In genomic region chr19:39966617-39967016, GRCh38 we compare ENCODE assay signal across 14 cellular contexts. TPM values are rescaled to one million over a fixed set of nuclear protein-coding genes. Genes with fewer than 3 reads are reported as not detected.
DNase-seq lines count a peak whose midpoint lies in the region; ATAC-seq lines count a peak whose summit lies in the region.
"Had no signal": no experiment of that assay in that cellular context is flagged by ENCODE, and none has a peak within 500 bp of the region (broad histone marks: within the 10 kb centered on the region; RNA-seq: fewer than 3 reads in every experiment).

No MANE protein-coding gene starts in this region.

- H3K27me3 Mint-ChIP-seq in activated CD4-positive, alpha-beta T cell treated with anti-CD3 and anti-CD28 coated beads for 36 hours, result no peaks in the 10 kb centered on the region
- no peaks in the 10 kb centered on the region for H3K27me3 Mint-ChIP-seq in stimulated activated naive CD8-positive, alpha-beta T cell treated with anti-CD3 and anti-CD28 coated beads, Interleukin-15, amount 100 ng/mL, for 72 hours

- no peak for DNase-seq in activated CD4-positive, alpha-beta T cell treated with anti-CD3 and anti-CD28 coated beads for 36 hours
- DNase-seq in activated CD4-positive, alpha-beta T cell treated with anti-CD3 and anti-CD28 coated beads for 48 hours, result no peak
- peak; percentile 1 for DNase-seq in stimulated activated naive CD8-positive, alpha-beta T cell treated with anti-CD3 and anti-CD28 coated beads, Interleukin-15, Interleukin-2, amounts not matched to agents 100 U/mL and 50 U/mL, for 24 hours
- no peak for DNase-seq in stimulated activated naive CD8-positive, alpha-beta T cell treated with anti-CD3 and anti-CD28 coated beads, Interleukin-15, amount 100 ng/mL, for 72 hours
- DNase-seq in mucosa of gallbladder (ENCODE audit: low spot score), result peak; percentile 51
- DNase-seq in dermis blood vessel endothelial cell, result no peak
- DNase-seq: AML-193, COR-L47, DMS 273 treated with DMSO at 0.1 percent for 48 hours, DMS53, GM23248 had no signal

- H3K4me1 Mint-ChIP-seq in activated CD4-positive, alpha-beta T cell treated with anti-CD3 and anti-CD28 coated beads for 36 hours, result peaks cover 40% of the 10 kb centered on the region
- H3K4me1 Mint-ChIP-seq in stimulated activated naive CD8-positive, alpha-beta T cell treated with anti-CD3 and anti-CD28 coated beads, Interleukin-15, amount 100 ng/mL, for 72 hours, result peaks cover 61% of the 10 kb centered on the region

- peaks cover 5% of the 10 kb centered on the region for H3K9me3 Mint-ChIP-seq in activated CD4-positive, alpha-beta T cell treated with anti-CD3 and anti-CD28 coated beads for 36 hours (ENCODE audit: low read depth)
- no peaks in the 10 kb centered on the region for H3K9me3 Mint-ChIP-seq in stimulated activated naive CD8-positive, alpha-beta T cell treated with anti-CD3 and anti-CD28 coated beads, Interleukin-15, amount 100 ng/mL, for 72 hours
- H3K9me3 Mint-ChIP-seq: CD8-positive, alpha-beta T cell had no signal

- CTCF ChIA-PET in activated CD4-positive, alpha-beta T cell treated with anti-CD3 and anti-CD28 coated beads for 36 hours (lab: Charles Lee), result no interaction called here

- H3K4me3 Mint-ChIP-seq in activated CD4-positive, alpha-beta T cell treated with anti-CD3 and anti-CD28 coated beads for 36 hours, result no peak overlapping the region
- no peak overlapping the region for H3K4me3 Mint-ChIP-seq in stimulated activated naive CD8-positive, alpha-beta T cell treated with anti-CD3 and anti-CD28 coated beads, Interleukin-15, amount 100 ng/mL, for 72 hours
- H3K4me3 Mint-ChIP-seq: CD8-positive, alpha-beta T cell had no signal

- H3K36me3 Mint-ChIP-seq in activated CD4-positive, alpha-beta T cell treated with anti-CD3 and anti-CD28 coated beads for 36 hours (ENCODE audit: low read depth), result peaks cover 21% of the 10 kb centered on the region

- no peak for ATAC-seq in activated CD4-positive, alpha-beta T cell treated with anti-CD3 and anti-CD28 coated beads for 36 hours
- ATAC-seq in stimulated activated naive CD8-positive, alpha-beta T cell treated with anti-CD3 and anti-CD28 coated beads, Interleukin-15, Interleukin-2, amounts not matched to agents 100 U/mL and 50 U/mL, for 24 hours, result no peak
- no peak for ATAC-seq in stimulated activated naive CD8-positive, alpha-beta T cell treated with anti-CD3 and anti-CD28 coated beads, Interleukin-15, amount 100 ng/mL, for 72 hours
- ATAC-seq in GM18520 (IDR thresholded peaks at IDR 0.05; ENCODE audit: unreplicated experiment), result no peak
- ATAC-seq: A549; CD8-positive, alpha-beta T cell had no signal

- intact Hi-C loops in activated CD4-positive, alpha-beta T cell treated with anti-CD3 and anti-CD28 coated beads for 36 hours (cut with DNase I, micrococcal nuclease), result no loop called here

- POLR2A ChIA-PET in activated CD4-positive, alpha-beta T cell treated with anti-CD3 and anti-CD28 coated beads for 36 hours (lab: Charles Lee), result interaction anchor here (0.9 kb wide), 1 partner anchor 382 kb away, joined by 3 read pairs; the partner anchor contains the start of gene PLD3

- H3K27ac Mint-ChIP-seq in activated CD4-positive, alpha-beta T cell treated with anti-CD3 and anti-CD28 coated beads for 36 hours, result peak overlapping the region; percentile 65
- H3K27ac Mint-ChIP-seq in stimulated activated naive CD8-positive, alpha-beta T cell treated with anti-CD3 and anti-CD28 coated beads, Interleukin-15, amount 100 ng/mL, for 72 hours, result peak overlapping the region in 1 of 2 donors; percentile 28
- H3K27ac Mint-ChIP-seq: CD8-positive, alpha-beta T cell had no signal

RNA-seq across cellular contexts. Expression of gene PSMC4, which starts 4.3 kb away (rescaled TPM):
- 100 to 1,000 TPM; 114 to 140 TPM for total RNA-seq in activated CD4-positive, alpha-beta T cell treated with anti-CD3 and anti-CD28 coated beads for 36 hours
- total RNA-seq in mucosa of gallbladder (91.1 TPM), dermis blood vessel endothelial cell (95.3 and 145 TPM in 2 replicates)

RNA-seq across cellular contexts. Expression of gene ZNF546, which starts 30.2 kb away (rescaled TPM):
- 1 to 10 TPM; 6.3 to 6.9 TPM for total RNA-seq in activated CD4-positive, alpha-beta T cell treated with anti-CD3 and anti-CD28 coated beads for 36 hours
- total RNA-seq in mucosa of gallbladder (7.0 TPM), dermis blood vessel endothelial cell (6.3 and 7.8 TPM in 2 replicates)

RNA-seq across cellular contexts. Expression of gene FCGBP, which starts 32.2 kb away (rescaled TPM):
- total RNA-seq in activated CD4-positive, alpha-beta T cell treated with anti-CD3 and anti-CD28 coated beads for 36 hours, result 1 to 10 TPM; 4.9 TPM
- 4,969 TPM for total RNA-seq in mucosa of gallbladder
- total RNA-seq in dermis blood vessel endothelial cell, result 0.17 and 0.74 TPM in 2 replicates
- total RNA-seq: GM23248 had no signal

Comparison
In these comparisons a context has a peak if more than half of its experiments do, and no peak if none do; other contexts are left out.
1. DNase-seq: peak in stimulated activated naive CD8-positive, alpha-beta T cell treated with anti-CD3 and anti-CD28 coated beads, Interleukin-15, Interleukin-2, amounts not matched to agents 100 U/mL and 50 U/mL, for 24 hours (single experiment) and mucosa of gallbladder (single experiment); none in activated CD4-positive, alpha-beta T cell treated with anti-CD3 and anti-CD28 coated beads for 36 hours (single experiment), activated CD4-positive, alpha-beta T cell treated with anti-CD3 and anti-CD28 coated beads for 48 hours (single experiment), stimulated activated naive CD8-positive, alpha-beta T cell treated with anti-CD3 and anti-CD28 coated beads, Interleukin-15, amount 100 ng/mL, for 72 hours (0 of 2) and dermis blood vessel endothelial cell (single experiment).
2. RNA of gene FCGBP, which starts 32.2 kb away (total RNA-seq): 4,969 TPM in mucosa of gallbladder (single experiment); 4.9 TPM in activated CD4-positive, alpha-beta T cell treated with anti-CD3 and anti-CD28 coated beads for 36 hours and 0.17 to 0.74 TPM in dermis blood vessel endothelial cell; every median in the first group is over 100 times any median in the second.